ENCODE assay signal across 8 cellular contexts in genomic region chr2:52749764-52750163, GRCh38.
"Had no signal": no experiment of that assay in that cellular context is flagged by ENCODE, and none has a peak within 500 bp of the region (broad histone marks: within the 10 kb centered on the region; RNA-seq: fewer than 3 reads in every experiment).

No MANE protein-coding gene starts in this region.

- FAIRE-seq: G401.6, GM12878, GM12891, GM12892, GM18507, GM19239 had no signal

- H3K4me3 ChIP-seq: GM12878 had no signal

- ATAC-seq: GM12878 had no signal

- DNase-seq: GDM1, GF-D8 had no signal
